ENCODE assay signal across 8 cellular contexts in genomic region chr5:80082731-80083114, GRCh38. TPM values are rescaled to one million over a fixed set of nuclear protein-coding genes. Genes with fewer than 3 reads are reported as not detected.
DNase-seq lines count a peak whose midpoint lies in the region; ATAC-seq and TF ChIP-seq lines count a peak whose summit lies in the region.

No MANE protein-coding gene starts in this region.

- H3K27ac ChIP-seq in coronary artery, result peak overlapping the region; percentile 49 to 69

- TF ChIP-seq CTCF in GM12873 (IDR thresholded peaks at IDR 0.05; ENCODE audit: insufficient read depth, low read depth, low read length, missing control alignments), result peak; percentile 60
- TF ChIP-seq CTCF in WI38 (IDR thresholded peaks at IDR 0.05; ENCODE audit: low read depth, low read length), result peak; percentile 75
- TF ChIP-seq CTCF in coronary artery (IDR thresholded peaks at IDR 0.05), result peak; percentile 88
- no peak for TF ChIP-seq CTCF in lower leg skin (IDR thresholded peaks at IDR 0.05)

- intact Hi-C loops in lower leg skin (cut with DNase I; ENCODE audit: low total_unique reads), result no loop called here

- WGBS in lower leg skin, 2 donors, result 6 to 10% methylated on average over 15 to 16 of the region's 16 CpGs

- ATAC-seq in GM18498 (IDR thresholded peaks at IDR 0.05; ENCODE audit: unreplicated experiment), result no peak

- no peak for TF ChIP-seq POLR2A in lower leg skin (IDR thresholded peaks at IDR 0.05)

- DNase-seq in NCI-H2029 treated with DMSO at 0.1 percent for 48 hours (lab: John Stamatoyannopoulos, UW) (peak; percentile 78), coronary artery (ENCODE audit: low spot score) (no peak), lower leg skin (ENCODE audit: low spot score in 2 of 2) (peak; percentile 21 to 91), foreskin melanocyte (no peak)
- peak in 2 of 3 experiments; percentile 11 to 41 for DNase-seq in stimulated activated CD4-positive, alpha-beta T cell treated with anti-CD3 and anti-CD28 coated beads, TNF-alpha, amount 100 ng/mL, for 4 hours (ENCODE audit: low read depth in 3 of 3)

- no peak overlapping the region for H3K4me3 ChIP-seq in WI38 (ENCODE audit: low read depth, low read length)
- H3K4me3 ChIP-seq in coronary artery, result peak overlapping the region; percentile 65
- no peak overlapping the region for H3K4me3 ChIP-seq in lower leg skin (ENCODE audit: low read depth, poor library complexity, severe bottlenecking)

RNA-seq across cellular contexts. Expression of gene THBS4, which starts 47.6 kb away (rescaled TPM):
- total RNA-seq in lower leg skin, result 1 to 10 TPM in 1 of 4 donors, under 1 TPM in 3; 0.08 to 2.0 (median 0.51) TPM

Comparison
In these comparisons a context has a peak if more than half of its experiments do, and no peak if none do; other contexts are left out.
1. CTCF ChIP-seq: peak in GM12873 (single experiment), WI38 (single experiment) and coronary artery (single experiment); none in lower leg skin (0 of 3).
2. DNase-seq: peak in NCI-H2029 treated with DMSO at 0.1 percent for 48 hours (single experiment), lower leg skin (2 of 2) and stimulated activated CD4-positive, alpha-beta T cell treated with anti-CD3 and anti-CD28 coated beads, TNF-alpha, amount 100 ng/mL, for 4 hours (2 of 3); none in coronary artery (single experiment) and foreskin melanocyte (single experiment).